9 cellular contexts compared by ENCODE assay signal in the genomic region with DNA sequence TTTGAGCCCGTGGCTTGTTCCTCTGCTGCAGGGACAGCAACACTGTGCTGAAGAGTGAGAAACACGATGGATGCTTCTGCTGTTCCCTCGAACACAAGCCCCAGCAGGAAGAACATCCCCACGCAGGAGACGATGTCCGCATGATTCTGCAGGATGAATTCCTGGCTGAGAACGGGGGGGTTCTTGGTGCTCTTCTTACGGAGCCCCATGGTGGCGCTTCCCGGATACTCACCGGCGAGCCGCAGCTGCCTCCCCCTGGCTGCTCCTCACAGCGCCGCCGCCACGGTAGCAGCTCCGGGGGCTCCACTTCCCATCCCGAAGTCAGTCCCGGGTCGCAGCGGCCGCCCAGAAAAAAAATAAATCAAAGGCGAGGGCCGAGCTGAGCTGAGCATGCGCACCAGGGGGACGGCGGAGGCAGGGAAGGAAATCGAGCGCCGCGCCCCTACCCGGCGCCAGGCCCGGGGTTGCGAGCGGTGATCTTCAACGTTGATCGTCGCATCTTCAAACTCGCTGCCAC. TPM values are rescaled to one million over a fixed set of nuclear protein-coding genes. Genes with fewer than 3 reads are reported as not detected.
DNase-seq lines count a peak whose midpoint lies in the region; ATAC-seq and TF ChIP-seq lines count a peak whose summit lies in the region.
"Had no signal": no experiment of that assay in that cellular context is flagged by ENCODE, and none has a peak within 500 bp of the region (broad histone marks: within the 10 kb centered on the region; RNA-seq: fewer than 3 reads in every experiment).

A gene (minus strand): TSS at position 392 of the 517 bp plus-strand sequence. CDS start 183 bp downstream, at position 209.

- POLR2A ChIA-PET in activated CD8-positive, alpha-beta T cell treated with anti-CD3 and anti-CD28 coated beads for 36 hours (lab: Charles Lee), result no interaction called here

- TF ChIP-seq CTCF in activated CD8-positive, alpha-beta T cell treated with anti-CD3 and anti-CD28 coated beads for 36 hours (IDR thresholded peaks at IDR 0.05), result no peak
- peak; percentile 34 to 43 (median 41) for TF ChIP-seq CTCF in nephron (IDR thresholded peaks at IDR 0.05; ENCODE audit: unreplicated experiment in 3 of 3)

- H3K27ac Mint-ChIP-seq in activated CD8-positive, alpha-beta T cell treated with anti-CD3 and anti-CD28 coated beads for 36 hours, result no peak within 1 kb of the TSS
- peak within 1 kb of the TSS; percentile 91 to 95 (median 94) for H3K27ac Mint-ChIP-seq in nephron
- H3K27ac Mint-ChIP-seq: activated naive CD4-positive, alpha-beta T cell treated with anti-CD3 and anti-CD28 coated beads, Interleukin-2, amount 50 U/mL, for 24 hours had no signal

- peak; percentile 52 for DNase-seq in activated CD8-positive, alpha-beta memory T cell treated with anti-CD3 and anti-CD28 coated beads for 24 hours
- no peak for DNase-seq in activated CD8-positive, alpha-beta memory T cell treated with anti-CD3 and anti-CD28 coated beads, Interleukin-2, amount 50 U/mL, for 4 hours
- peak; percentile 51 for DNase-seq in M059J (ENCODE audit: low read depth)
- DNase-seq in activated CD8-positive, alpha-beta T cell treated with anti-CD3 and anti-CD28 coated beads for 36 hours, result peak; percentile 11
- DNase-seq in foreskin melanocyte, result peak; percentile 66

- CTCF ChIA-PET in activated CD8-positive, alpha-beta T cell treated with anti-CD3 and anti-CD28 coated beads for 36 hours (lab: Charles Lee), result no interaction called here

- peaks cover 8% of the 10 kb centered on the region for H3K27me3 Mint-ChIP-seq in activated CD8-positive, alpha-beta T cell treated with anti-CD3 and anti-CD28 coated beads for 36 hours
- H3K27me3 Mint-ChIP-seq in nephron (ENCODE audit: low read depth), result no peaks in the 10 kb centered on the region

- intact Hi-C loops in activated CD8-positive, alpha-beta T cell treated with anti-CD3 and anti-CD28 coated beads for 36 hours (cut with micrococcal nuclease), result no loop called here

- H3K4me1 Mint-ChIP-seq in activated CD8-positive, alpha-beta T cell treated with anti-CD3 and anti-CD28 coated beads for 36 hours (ENCODE audit: low read depth), result peaks cover 3% of the 10 kb centered on the region
- peaks cover 8% of the 10 kb centered on the region for H3K4me1 Mint-ChIP-seq in nephron
- H3K4me1 Mint-ChIP-seq: activated naive CD4-positive, alpha-beta T cell treated with anti-CD3 and anti-CD28 coated beads, Interleukin-2, amount 50 U/mL, for 24 hours had no signal

- peaks cover 5% of the 10 kb centered on the region for H3K9me3 Mint-ChIP-seq in activated CD8-positive, alpha-beta T cell treated with anti-CD3 and anti-CD28 coated beads for 36 hours
- peaks cover 13% of the 10 kb centered on the region for H3K9me3 Mint-ChIP-seq in nephron

- H3K36me3 Mint-ChIP-seq in activated CD8-positive, alpha-beta T cell treated with anti-CD3 and anti-CD28 coated beads for 36 hours (ENCODE audit: low read depth), result no peaks in the 10 kb centered on the region
- peaks cover 12% of the 10 kb centered on the region for H3K36me3 Mint-ChIP-seq in nephron (ENCODE audit: low read depth)
- H3K36me3 Mint-ChIP-seq: activated naive CD4-positive, alpha-beta T cell treated with anti-CD3 and anti-CD28 coated beads, Interleukin-2, amount 50 U/mL, for 24 hours had no signal

- ATAC-seq in activated CD8-positive, alpha-beta T cell treated with anti-CD3 and anti-CD28 coated beads for 36 hours, result peak; percentile 42
- ATAC-seq in GM18873 (IDR thresholded peaks at IDR 0.05; ENCODE audit: low FRiP score, unreplicated experiment) (no peak), HG02571 (IDR thresholded peaks at IDR 0.05; ENCODE audit: unreplicated experiment) (no peak)

- no peak within 1 kb of the TSS for H3K4me3 Mint-ChIP-seq in activated CD8-positive, alpha-beta T cell treated with anti-CD3 and anti-CD28 coated beads for 36 hours
- peak within 1 kb of the TSS; percentile 87 to 94 (median 87) for H3K4me3 Mint-ChIP-seq in nephron
- H3K4me3 Mint-ChIP-seq: activated naive CD4-positive, alpha-beta T cell treated with anti-CD3 and anti-CD28 coated beads, Interleukin-2, amount 50 U/mL, for 24 hours had no signal

RNA-seq across cellular contexts. Expression of the gene that starts here (rescaled TPM):
- total RNA-seq in M059J (2014; rRNA removed; shearing (Covaris generic)), result 0.66 and 1.2 TPM in 2 replicates
- not detected for total RNA-seq in activated CD8-positive, alpha-beta T cell treated with anti-CD3 and anti-CD28 coated beads for 36 hours

Comparison
In these comparisons a context has a peak if more than half of its experiments do, and no peak if none do; other contexts are left out.
1. Peak in DNase-seq and ATAC-seq in activated CD8-positive, alpha-beta T cell treated with anti-CD3 and anti-CD28 coated beads for 36 hours; RNA of the gene not detected or under 1 TPM.